In genomic region chr7:100428967-100429636, GRCh38 we compare ENCODE assay signal across 1 cellular context.
TF ChIP-seq lines count a peak whose summit lies in the region.

No MANE protein-coding gene starts in this region.

TF ChIP-seq in HepG2, 621 proteins besides CTCF, POLR2A, EP300 and RAD21 (continued from another document and continues in another):
- peak; percentile 75 for TF ChIP-seq GMEB2 (CRISPR knock-in tag; IDR thresholded peaks at IDR 0.05; ENCODE audit: low read depth)
- TF ChIP-seq IRF9 (CRISPR knock-in tag; IDR thresholded peaks at IDR 0.05; ENCODE audit: borderline replicate concordance), result peak; percentile 61; the same call in 1 of the 2 replicates
- no peak for TF ChIP-seq MED13 (CRISPR knock-in tag; IDR thresholded peaks at IDR 0.05)
- no peak for TF ChIP-seq EEA1 (CRISPR knock-in tag; IDR thresholded peaks at IDR 0.05; ENCODE audit: borderline replicate concordance)
- no peak for TF ChIP-seq THAP9 (CRISPR knock-in tag; IDR thresholded peaks at IDR 0.05; ENCODE audit: borderline replicate concordance)
- TF ChIP-seq ZNF33B (CRISPR knock-in tag; IDR thresholded peaks at IDR 0.05), result no peak
- no peak for TF ChIP-seq FOXM1 (CRISPR knock-in tag; IDR thresholded peaks at IDR 0.05)
- 0 out of 2 replicates have a peak, but pooled peaks have one; percentile 6 for TF ChIP-seq PRDM15 (CRISPR knock-in tag; IDR thresholded peaks at IDR 0.05)
- no peak for TF ChIP-seq TRIM24 (CRISPR knock-in tag; IDR thresholded peaks at IDR 0.05)
- TF ChIP-seq HNRNPLL (IDR thresholded peaks at IDR 0.05; ENCODE audit: low read depth, low read length, poor library complexity, severe bottlenecking), result no peak
- no peak; the same call in 1 of the 2 replicates for TF ChIP-seq HIVEP1 (CRISPR knock-in tag; IDR thresholded peaks at IDR 0.05)
- TF ChIP-seq KLF16 (CRISPR knock-in tag; IDR thresholded peaks at IDR 0.05), result peak in 1 of 2 experiments; percentile 68; a peak in 1 of 4 replicates
- no peak; the same call in 1 of the 2 replicates for TF ChIP-seq ZNF616 (CRISPR knock-in tag; IDR thresholded peaks at IDR 0.05; ENCODE audit: low read depth)
- TF ChIP-seq NFE2L2 (IDR thresholded peaks at IDR 0.05; ENCODE audit: low read length), result no peak
- TF ChIP-seq CEBPB (IDR thresholded peaks at IDR 0.05; ENCODE audit: borderline replicate concordance, low read depth, low read length), result no peak
- TF ChIP-seq NCOA5 (CRISPR knock-in tag; IDR thresholded peaks at IDR 0.05), result no peak
- TF ChIP-seq ZNF24 (IDR thresholded peaks at IDR 0.05), result no peak
- TF ChIP-seq MEIS1 (CRISPR knock-in tag; IDR thresholded peaks at IDR 0.05; ENCODE audit: borderline replicate concordance), result peak; percentile 49; the same call in 1 of the 2 replicates
- no peak for TF ChIP-seq ZSCAN31 (CRISPR knock-in tag; IDR thresholded peaks at IDR 0.05; ENCODE audit: low read depth)
- TF ChIP-seq NFYB (CRISPR knock-in tag; IDR thresholded peaks at IDR 0.05), result no peak; the same call in 1 of the 2 replicates
- TF ChIP-seq YY1 (IDR thresholded peaks at IDR 0.05; ENCODE audit: insufficient read depth, insufficient replicate concordance, low read depth, low read length), result peak; percentile 8
- no peak for TF ChIP-seq ZKSCAN5 (CRISPR knock-in tag; IDR thresholded peaks at IDR 0.05)
- no peak for TF ChIP-seq ARID3A (IDR thresholded peaks at IDR 0.05; ENCODE audit: low read depth, low read length)
- TF ChIP-seq ZBTB25 (CRISPR knock-in tag; IDR thresholded peaks at IDR 0.05), result no peak
- no peak; the same call in 1 of the 2 replicates for TF ChIP-seq ZNF274 (CRISPR knock-in tag; IDR thresholded peaks at IDR 0.05)
- no peak for TF ChIP-seq NFRKB (IDR thresholded peaks at IDR 0.05)
- TF ChIP-seq UBTF (CRISPR knock-in tag; IDR thresholded peaks at IDR 0.05), result no peak
- TF ChIP-seq ATF7-NPFF (CRISPR knock-in tag; IDR thresholded peaks at IDR 0.05; ENCODE audit: low read depth), result peak; percentile 72
- TF ChIP-seq HDAC1 (CRISPR knock-in tag; IDR thresholded peaks at IDR 0.05), result peak; percentile 4; the same call in 1 of the 2 replicates
- TF ChIP-seq MED1 (CRISPR knock-in tag; IDR thresholded peaks at IDR 0.05), result no peak
- no peak for TF ChIP-seq GZF1 (CRISPR knock-in tag; IDR thresholded peaks at IDR 0.05)
- TF ChIP-seq ATF1 (CRISPR knock-in tag; IDR thresholded peaks at IDR 0.05), result peak; percentile 55
- no peak for TF ChIP-seq ATAD3A (CRISPR knock-in tag; IDR thresholded peaks at IDR 0.05)
- no peak for TF ChIP-seq SCMH1 (CRISPR knock-in tag; IDR thresholded peaks at IDR 0.05; ENCODE audit: borderline replicate concordance)
- TF ChIP-seq ZNF451 (CRISPR knock-in tag; IDR thresholded peaks at IDR 0.05), result no peak
- TF ChIP-seq PHB2 (IDR thresholded peaks at IDR 0.05; ENCODE audit: partially characterized antibody), result no peak
- peak; percentile 96 for TF ChIP-seq ZNF770 (CRISPR knock-in tag; IDR thresholded peaks at IDR 0.05)
- TF ChIP-seq USF2 (IDR thresholded peaks at IDR 0.05; ENCODE audit: low read depth, low read length), result peak; percentile 79
- peak; percentile 84; the same call in 1 of the 2 replicates for TF ChIP-seq USF2 (CRISPR knock-in tag; IDR thresholded peaks at IDR 0.05; ENCODE audit: borderline replicate concordance)
- peak; percentile 3; the same call in 1 of the 2 replicates for TF ChIP-seq POGK (CRISPR knock-in tag; conservative IDR thresholded peaks at IDR 0.05)
